9 cellular contexts compared by ENCODE assay signal in the genomic region with DNA sequence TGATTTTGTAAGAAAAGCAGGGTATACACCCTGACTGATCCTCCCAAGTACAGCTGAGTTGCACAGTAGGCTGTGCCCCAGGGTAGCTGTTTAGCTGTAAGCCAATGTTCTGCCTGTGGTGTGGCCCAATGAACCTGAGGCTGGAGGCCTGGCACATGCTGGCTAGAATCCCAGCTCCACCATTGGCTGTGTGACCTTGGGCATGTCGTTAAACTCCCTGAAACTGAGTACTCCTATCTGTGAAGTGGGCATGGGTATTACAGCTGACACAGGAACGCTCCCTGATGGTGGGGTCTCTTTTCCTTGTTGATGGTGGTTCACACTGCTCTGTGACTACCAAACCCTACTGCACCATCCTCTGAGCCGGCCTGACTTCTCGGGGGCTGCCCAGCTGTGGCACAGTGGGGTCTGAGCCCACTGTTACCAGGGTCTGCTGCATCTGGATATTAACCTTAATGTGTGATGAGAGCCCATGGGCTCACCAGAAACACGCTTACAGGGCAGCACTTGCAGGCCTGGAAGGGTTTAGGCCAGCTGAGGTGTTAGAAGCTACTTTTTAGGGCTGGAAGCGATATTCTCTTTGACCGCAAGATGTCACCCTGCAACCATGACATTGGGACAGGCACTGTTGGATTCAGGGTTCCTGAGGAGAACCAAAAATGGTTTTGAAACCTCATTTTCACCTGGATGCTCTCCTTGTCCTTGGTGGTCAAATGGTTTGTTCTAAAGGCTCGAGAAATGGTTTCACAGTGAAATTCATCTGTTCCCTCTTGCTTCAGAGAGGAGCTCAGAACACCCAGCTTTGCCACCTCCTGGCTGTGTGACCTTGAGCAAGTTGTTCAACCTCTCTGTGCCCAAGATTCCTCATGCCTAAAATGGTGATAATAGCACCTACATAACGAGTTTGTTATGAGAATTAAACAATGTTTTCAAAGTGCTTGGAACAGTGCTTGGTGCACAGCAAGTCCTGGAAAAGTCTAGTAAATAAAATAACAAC. TPM values are rescaled to one million over a fixed set of nuclear protein-coding genes. Genes with fewer than 3 reads are reported as not detected.
DNase-seq lines count a peak whose midpoint lies in the region; ATAC-seq lines count a peak whose summit lies in the region.
"Had no signal": no experiment of that assay in that cellular context is flagged by ENCODE, and none has a peak within 500 bp of the region (broad histone marks: within the 10 kb centered on the region; RNA-seq: fewer than 3 reads in every experiment).

No MANE protein-coding gene starts in this region.

- no peaks in the 10 kb centered on the region for H3K36me3 ChIP-seq in HAP-1 (replicated peaks)

- H3K4me1 ChIP-seq in HAP-1, result no peaks in the 10 kb centered on the region

- no peak overlapping the region for H3K4me3 ChIP-seq in HAP-1
- H3K4me3 ChIP-seq: skin epidermis had no signal

- intact Hi-C loops in Right ventricle myocardium inferior (cut with DNase I), result loop anchor here (5.0 to 10.0 kb wide), 2 partner anchors 1047 to 1274 kb away; a partner anchor contains a TSS
- intact Hi-C loops in posterior cingulate gyrus (cut with DNase I), result loop anchor here (1.0 to 10.0 kb wide), 2 partner anchors 501 to 1277 kb away; no protein-coding TSS in a partner anchor

- peak; percentile 56 for ATAC-seq in Right ventricle myocardium inferior
- ATAC-seq in HG03457 (IDR thresholded peaks at IDR 0.05; ENCODE audit: unreplicated experiment), result no peak
- no peak for ATAC-seq in HG03280 (IDR thresholded peaks at IDR 0.05; ENCODE audit: unreplicated experiment)

- peaks cover 5% of the 10 kb centered on the region; the same call in 1 of the 2 replicates for H3K27me3 ChIP-seq in HAP-1 (ENCODE audit: low read depth)

- DNase-seq in COLO668 (lab: John Stamatoyannopoulos, UW; ENCODE audit: unreplicated experiment), result peak; percentile 64
- peak; percentile 50 to 67 for DNase-seq in HAP-1 (ENCODE audit: low spot score in 2 of 2)
- DNase-seq in RPMI7951 (ENCODE audit: low read depth), result peak; percentile 34
- DNase-seq in activated naive CD4-positive, alpha-beta T cell treated with anti-CD3 and anti-CD28 coated beads, Interleukin-2, amount 50 U/mL, for 16 hours, result peak; percentile 42
- DNase-seq in Right ventricle myocardium inferior (ENCODE audit: missing footprints), result no peak
- peak in 6 of 10 donors; percentile 38 to 79 (median 61) for DNase-seq in posterior cingulate gyrus

- in situ Hi-C loops in HAP-1 (cut with MboI; ENCODE audit: low sequenced_read_pairs), result loop anchor here (5.0 to 10.0 kb wide), 3 partner anchors 504 to 1277 kb away; no protein-coding TSS in a partner anchor

- no peaks in the 10 kb centered on the region for H3K9me3 ChIP-seq in HAP-1

RNA-seq across cellular contexts. Expression of a gene that starts 6.8 kb away (rescaled TPM):
- total RNA-seq in RPMI7951 (2014; rRNA removed; shearing (Covaris generic)), result 0.12 TPM in 1 of 2 replicates, not detected in the other
- 47.6 TPM for total RNA-seq in Right ventricle myocardium inferior

Comparison
In these comparisons a context has a peak if more than half of its experiments do, and no peak if none do; other contexts are left out.
1. RNA of a gene that starts 6.8 kb away (total RNA-seq): 47.6 TPM in Right ventricle myocardium inferior (single experiment); 0.12 TPM in RPMI7951; every median in the first group is over 10 times any median in the second.